Comparison of ENCODE assay signal across 1 cellular context in the genomic region with DNA sequence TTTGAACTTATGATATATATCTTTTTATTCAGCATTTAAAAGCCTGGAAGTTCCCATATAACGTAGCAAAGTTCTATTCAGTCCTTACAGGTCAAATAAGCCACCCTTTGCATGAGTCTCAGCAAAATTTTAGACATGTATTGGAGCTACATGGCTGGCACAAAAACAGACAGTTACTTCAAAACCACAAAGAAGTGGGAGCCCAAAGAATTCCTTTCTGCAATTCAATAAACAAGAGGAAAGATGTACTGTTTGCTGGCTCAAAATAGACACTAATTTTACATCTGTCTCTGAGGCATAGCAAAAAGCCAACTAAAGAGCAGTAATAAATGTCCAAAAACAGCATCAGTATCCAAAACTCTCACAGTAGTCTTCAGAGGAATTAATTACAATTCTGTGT.
TF ChIP-seq lines count a peak whose summit lies in the region.

No MANE protein-coding gene starts in this region.

TF ChIP-seq in SK-N-SH treated with all-trans-retinoic acid at 6 μM for 48 hours, 23 proteins besides CTCF, POLR2A, EP300 and RAD21 (continued from another document):
- TF ChIP-seq, protein P1, sequence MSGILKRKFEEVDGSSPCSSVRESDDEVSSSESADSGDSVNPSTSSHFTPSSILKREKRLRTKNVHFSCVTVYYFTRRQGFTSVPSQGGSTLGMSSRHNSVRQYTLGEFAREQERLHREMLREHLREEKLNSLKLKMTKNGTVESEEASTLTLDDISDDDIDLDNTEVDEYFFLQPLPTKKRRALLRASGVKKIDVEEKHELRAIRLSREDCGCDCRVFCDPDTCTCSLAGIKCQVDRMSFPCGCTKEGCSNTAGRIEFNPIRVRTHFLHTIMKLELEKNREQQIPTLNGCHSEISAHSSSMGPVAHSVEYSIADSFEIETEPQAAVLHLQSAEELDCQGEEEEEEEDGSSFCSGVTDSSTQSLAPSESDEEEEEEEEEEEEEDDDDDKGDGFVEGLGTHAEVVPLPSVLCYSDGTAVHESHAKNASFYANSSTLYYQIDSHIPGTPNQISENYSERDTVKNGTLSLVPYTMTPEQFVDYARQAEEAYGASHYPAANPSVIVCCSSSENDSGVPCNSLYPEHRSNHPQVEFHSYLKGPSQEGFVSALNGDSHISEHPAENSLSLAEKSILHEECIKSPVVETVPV (CRISPR knock-in tag; IDR thresholded peaks at IDR 0.05) = no peak
- TF ChIP-seq ZNF8 (CRISPR knock-in tag; IDR thresholded peaks at IDR 0.05) = peak; percentile 25; the same call in 1 of the 2 replicates
- TF ChIP-seq, protein P2, sequence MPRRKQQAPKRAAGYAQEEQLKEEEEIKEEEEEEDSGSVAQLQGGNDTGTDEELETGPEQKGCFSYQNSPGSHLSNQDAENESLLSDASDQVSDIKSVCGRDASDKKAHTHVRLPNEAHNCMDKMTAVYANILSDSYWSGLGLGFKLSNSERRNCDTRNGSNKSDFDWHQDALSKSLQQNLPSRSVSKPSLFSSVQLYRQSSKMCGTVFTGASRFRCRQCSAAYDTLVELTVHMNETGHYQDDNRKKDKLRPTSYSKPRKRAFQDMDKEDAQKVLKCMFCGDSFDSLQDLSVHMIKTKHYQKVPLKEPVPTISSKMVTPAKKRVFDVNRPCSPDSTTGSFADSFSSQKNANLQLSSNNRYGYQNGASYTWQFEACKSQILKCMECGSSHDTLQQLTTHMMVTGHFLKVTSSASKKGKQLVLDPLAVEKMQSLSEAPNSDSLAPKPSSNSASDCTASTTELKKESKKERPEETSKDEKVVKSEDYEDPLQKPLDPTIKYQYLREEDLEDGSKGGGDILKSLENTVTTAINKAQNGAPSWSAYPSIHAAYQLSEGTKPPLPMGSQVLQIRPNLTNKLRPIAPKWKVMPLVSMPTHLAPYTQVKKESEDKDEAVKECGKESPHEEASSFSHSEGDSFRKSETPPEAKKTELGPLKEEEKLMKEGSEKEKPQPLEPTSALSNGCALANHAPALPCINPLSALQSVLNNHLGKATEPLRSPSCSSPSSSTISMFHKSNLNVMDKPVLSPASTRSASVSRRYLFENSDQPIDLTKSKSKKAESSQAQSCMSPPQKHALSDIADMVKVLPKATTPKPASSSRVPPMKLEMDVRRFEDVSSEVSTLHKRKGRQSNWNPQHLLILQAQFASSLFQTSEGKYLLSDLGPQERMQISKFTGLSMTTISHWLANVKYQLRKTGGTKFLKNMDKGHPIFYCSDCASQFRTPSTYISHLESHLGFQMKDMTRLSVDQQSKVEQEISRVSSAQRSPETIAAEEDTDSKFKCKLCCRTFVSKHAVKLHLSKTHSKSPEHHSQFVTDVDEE (CRISPR knock-in tag; IDR thresholded peaks at IDR 0.05) = no peak
- TF ChIP-seq BACH2 (CRISPR knock-in tag; IDR thresholded peaks at IDR 0.05; ENCODE audit: borderline replicate concordance) = no peak
- TF ChIP-seq ZNF70 (CRISPR knock-in tag; IDR thresholded peaks at IDR 0.05) = no peak
- TF ChIP-seq ESRRG (CRISPR knock-in tag; IDR thresholded peaks at IDR 0.05) = no peak
- TF ChIP-seq, protein P3, sequence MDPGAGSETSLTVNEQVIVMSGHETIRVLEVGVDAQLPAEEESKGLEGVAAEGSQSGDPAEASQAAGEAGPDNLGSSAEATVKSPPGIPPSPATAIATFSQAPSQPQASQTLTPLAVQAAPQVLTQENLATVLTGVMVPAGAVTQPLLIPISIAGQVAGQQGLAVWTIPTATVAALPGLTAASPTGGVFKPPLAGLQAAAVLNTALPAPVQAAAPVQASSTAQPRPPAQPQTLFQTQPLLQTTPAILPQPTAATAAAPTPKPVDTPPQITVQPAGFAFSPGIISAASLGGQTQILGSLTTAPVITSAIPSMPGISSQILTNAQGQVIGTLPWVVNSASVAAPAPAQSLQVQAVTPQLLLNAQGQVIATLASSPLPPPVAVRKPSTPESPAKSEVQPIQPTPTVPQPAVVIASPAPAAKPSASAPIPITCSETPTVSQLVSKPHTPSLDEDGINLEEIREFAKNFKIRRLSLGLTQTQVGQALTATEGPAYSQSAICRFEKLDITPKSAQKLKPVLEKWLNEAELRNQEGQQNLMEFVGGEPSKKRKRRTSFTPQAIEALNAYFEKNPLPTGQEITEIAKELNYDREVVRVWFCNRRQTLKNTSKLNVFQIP (CRISPR knock-in tag; IDR thresholded peaks at IDR 0.05; ENCODE audit: borderline replicate concordance, low read depth) = no peak
- TF ChIP-seq PPARA (CRISPR knock-in tag; IDR thresholded peaks at IDR 0.05; ENCODE audit: borderline replicate concordance) = no peak
- TF ChIP-seq, protein P4, sequence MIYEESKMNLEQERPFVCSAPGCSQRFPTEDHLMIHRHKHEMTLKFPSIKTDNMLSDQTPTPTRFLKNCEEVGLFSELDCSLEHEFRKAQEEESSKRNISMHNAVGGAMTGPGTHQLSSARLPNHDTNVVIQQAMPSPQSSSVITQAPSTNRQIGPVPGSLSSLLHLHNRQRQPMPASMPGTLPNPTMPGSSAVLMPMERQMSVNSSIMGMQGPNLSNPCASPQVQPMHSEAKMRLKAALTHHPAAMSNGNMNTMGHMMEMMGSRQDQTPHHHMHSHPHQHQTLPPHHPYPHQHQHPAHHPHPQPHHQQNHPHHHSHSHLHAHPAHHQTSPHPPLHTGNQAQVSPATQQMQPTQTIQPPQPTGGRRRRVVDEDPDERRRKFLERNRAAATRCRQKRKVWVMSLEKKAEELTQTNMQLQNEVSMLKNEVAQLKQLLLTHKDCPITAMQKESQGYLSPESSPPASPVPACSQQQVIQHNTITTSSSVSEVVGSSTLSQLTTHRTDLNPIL (CRISPR knock-in tag; IDR thresholded peaks at IDR 0.05; ENCODE audit: low read depth) = no peak
- no peak for TF ChIP-seq ZNF565 (CRISPR knock-in tag; conservative IDR thresholded peaks at IDR 0.05; ENCODE audit: low read depth)
- no peak for TF ChIP-seq RARB (CRISPR knock-in tag; IDR thresholded peaks at IDR 0.05)
